In genomic region chr19:2058570-2059421, GRCh38 we compare ENCODE assay signal across 8 cellular contexts. TPM values are rescaled to one million over a fixed set of nuclear protein-coding genes. Genes with fewer than 3 reads are reported as not detected.
A peak's percentile ranks its signal among the peaks of the same experiment; 100 is the strongest.
DNase-seq lines count a peak whose midpoint lies in the region; ATAC-seq and TF ChIP-seq lines count a peak whose summit lies in the region.
"Had no signal": no experiment of that assay in that cellular context is flagged by ENCODE, and none has a peak within 500 bp of the region (broad histone marks: within the 10 kb centered on the region; RNA-seq: fewer than 3 reads in every experiment).

No MANE protein-coding gene starts in this region.

- H3K27me3 ChIP-seq in liver (ENCODE audit: control insufficient read depth in 4 of 4, insufficient read depth in 4 of 4, low read length in 3 of 4) (no peaks in the 10 kb centered on the region), stomach smooth muscle (ENCODE audit: control insufficient read depth in 1 of 2, insufficient read depth in 2 of 2, low read length in 2 of 2) (no peaks in the 10 kb centered on the region)

- no peak for TF ChIP-seq RAD21 in liver (IDR thresholded peaks at IDR 0.05)

- no peak for TF ChIP-seq CTCF in liver (IDR thresholded peaks at IDR 0.05; ENCODE audit: low read depth, low read length, missing input control)

- no peak for ATAC-seq in HG02642 (IDR thresholded peaks at IDR 0.05; ENCODE audit: poor library complexity, unreplicated experiment)

- H3K9me3 ChIP-seq in KOPT-K1 (ENCODE audit: insufficient read depth, low read length, poor library complexity, severe bottlenecking) (no peaks in the 10 kb centered on the region), liver (ENCODE audit: control insufficient read depth in 4 of 4, low read length in 3 of 4) (no peaks in the 10 kb centered on the region), stomach smooth muscle (ENCODE audit: control insufficient read depth in 2 of 2, low read length in 2 of 2) (no peaks in the 10 kb centered on the region)

- peak overlapping the region in 1 of 3 donors; percentile 7 for H3K4me3 ChIP-seq in liver (ENCODE audit: low read depth in 1 of 3, low read length in 3 of 3)
- no peak overlapping the region for H3K4me3 ChIP-seq in stomach smooth muscle (ENCODE audit: low read length in 2 of 2)

- no peaks in the 10 kb centered on the region for H3K27me3 Mint-ChIP-seq in activated naive CD8-positive, alpha-beta T cell treated with anti-CD3 and anti-CD28 coated beads for 36 hours

- peak overlapping the region; percentile 29 for H3K4me3 Mint-ChIP-seq in activated naive CD8-positive, alpha-beta T cell treated with anti-CD3 and anti-CD28 coated beads for 36 hours

- no peak for DNase-seq in activated naive CD8-positive, alpha-beta T cell treated with anti-CD3 and anti-CD28 coated beads for 36 hours
- no peak for DNase-seq in stimulated activated CD4-positive, alpha-beta T cell treated with anti-CD3 and anti-CD28 coated beads, Interleukin-4, amount 100 ng/mL, for 24 hours
- DNase-seq in CD1c-positive myeloid dendritic cell (ENCODE audit: extremely low spot score) = no peak
- DNase-seq: stimulated activated naive CD4-positive, alpha-beta T cell had no signal

- 84% methylated on average over 27 of the region's 27 CpGs for WGBS in liver

- H3K9ac ChIP-seq in liver (ENCODE audit: low read depth in 1 of 2, low read length in 2 of 2) (peak overlapping the region in 1 of 2 donors; percentile 87), stomach smooth muscle (ENCODE audit: low read length in 2 of 2) (no peak overlapping the region)

- H3K27ac Mint-ChIP-seq in activated naive CD8-positive, alpha-beta T cell treated with anti-CD3 and anti-CD28 coated beads for 36 hours = peak overlapping the region; percentile 42

- H3K36me3 ChIP-seq in KOPT-K1 (ENCODE audit: insufficient read depth, low read length) = no peaks in the 10 kb centered on the region
- H3K36me3 ChIP-seq in liver (ENCODE audit: control insufficient read depth in 4 of 4, insufficient read depth in 3 of 4, low read depth in 1 of 4, low read length in 3 of 4) = no peaks in the 10 kb centered on the region
- no peaks in the 10 kb centered on the region for H3K36me3 ChIP-seq in stomach smooth muscle (ENCODE audit: control insufficient read depth in 2 of 2, insufficient read depth in 2 of 2, low read length in 2 of 2)

- H3K27ac ChIP-seq in KOPT-K1 (ENCODE audit: low read depth, low read length, poor library complexity, severe bottlenecking) (peak overlapping the region; percentile 62), liver (ENCODE audit: low read depth in 1 of 2, low read length in 2 of 2) (peak overlapping the region; percentile 89 to 99), stomach smooth muscle (ENCODE audit: low read length) (peak overlapping the region; percentile 98)

- no peaks in the 10 kb centered on the region for H3K36me3 Mint-ChIP-seq in activated naive CD8-positive, alpha-beta T cell treated with anti-CD3 and anti-CD28 coated beads for 36 hours

- H3K4me1 ChIP-seq in liver (ENCODE audit: control insufficient read depth in 4 of 4, insufficient read depth in 4 of 4, low read length in 3 of 4) = peaks cover 11 to 44% (median 26%) of the 10 kb centered on the region in 4 donors
- peaks cover 62% of the 10 kb centered on the region for H3K4me1 ChIP-seq in stomach smooth muscle (ENCODE audit: control insufficient read depth, insufficient read depth, low read length)

- no peaks in the 10 kb centered on the region for H3K9me3 Mint-ChIP-seq in activated naive CD8-positive, alpha-beta T cell treated with anti-CD3 and anti-CD28 coated beads for 36 hours

- H3K4me1 Mint-ChIP-seq in activated naive CD8-positive, alpha-beta T cell treated with anti-CD3 and anti-CD28 coated beads for 36 hours = peaks cover 47% of the 10 kb centered on the region

TF ChIP-seq in liver, 16 proteins besides CTCF, POLR2A, EP300 and RAD21:
- no peak for TF ChIP-seq HNF4A (conservative IDR thresholded peaks at IDR 0.05)
- TF ChIP-seq EGR1 (IDR thresholded peaks at IDR 0.05; ENCODE audit: low read depth in 2 of 2) = no peak
- no peak for TF ChIP-seq NR2F2 (IDR thresholded peaks at IDR 0.05)
- TF ChIP-seq YY1 (IDR thresholded peaks at IDR 0.05) = no peak
- TF ChIP-seq FOXA2 (IDR thresholded peaks at IDR 0.05) = no peak
- no peak for TF ChIP-seq RXRA (IDR thresholded peaks at IDR 0.05)
- TF ChIP-seq MAX (IDR thresholded peaks at IDR 0.05) = no peak
- no peak for TF ChIP-seq SP1 (IDR thresholded peaks at IDR 0.05)
- TF ChIP-seq HNF4G (IDR thresholded peaks at IDR 0.05) = no peak
- no peak for TF ChIP-seq JUND (IDR thresholded peaks at IDR 0.05)
- no peak for TF ChIP-seq TAF1 (conservative IDR thresholded peaks at IDR 0.05)
- no peak for TF ChIP-seq GABPA (IDR thresholded peaks at IDR 0.05 in 1 of 2, conservative IDR thresholded peaks at IDR 0.05 in 1 of 2)
- no peak for TF ChIP-seq REST (IDR thresholded peaks at IDR 0.05)
- no peak for TF ChIP-seq ZBTB33 (IDR thresholded peaks at IDR 0.05)
- no peak for TF ChIP-seq FOXA1 (IDR thresholded peaks at IDR 0.05)
- no peak for TF ChIP-seq ATF3 (IDR thresholded peaks at IDR 0.05)

RNA-seq across cellular contexts. Expression of gene MKNK2, which starts 7.8 kb away (rescaled TPM):
- 100 to 1,000 TPM; 230 to 232 TPM for total RNA-seq in activated naive CD8-positive, alpha-beta T cell treated with anti-CD3 and anti-CD28 coated beads for 36 hours
- 100 to 1,000 TPM in 1 of 2 donors, 10 to 100 TPM in 1; 49.5 to 105 TPM for total RNA-seq in liver
- polyA plus RNA-seq in liver = 10 to 100 TPM; 24.7 to 43.3 TPM

RNA-seq across cellular contexts. Expression of gene MOB3A, which starts 37.3 kb away (rescaled TPM):
- total RNA-seq in activated naive CD8-positive, alpha-beta T cell treated with anti-CD3 and anti-CD28 coated beads for 36 hours = 100 to 1,000 TPM; 147 to 153 TPM
- total RNA-seq in liver = 1 to 10 TPM; 7.9 to 8.7 TPM
- 1 to 10 TPM; 3.4 to 5.2 TPM for polyA plus RNA-seq in liver

RNA-seq across cellular contexts. Expression of gene IZUMO4, which starts 37.9 kb away (rescaled TPM):
- 10 to 100 TPM; 12.4 to 12.6 TPM for total RNA-seq in activated naive CD8-positive, alpha-beta T cell treated with anti-CD3 and anti-CD28 coated beads for 36 hours
- 1 to 10 TPM; 1.2 TPM for total RNA-seq in liver
- polyA plus RNA-seq in liver = 1 to 10 TPM; 1.3 to 1.4 TPM

RNA-seq across cellular contexts. Expression of gene BTBD2, which starts 43.3 kb away (rescaled TPM):
- total RNA-seq in activated naive CD8-positive, alpha-beta T cell treated with anti-CD3 and anti-CD28 coated beads for 36 hours = 10 to 100 TPM; 22.1 to 26.2 TPM
- total RNA-seq in liver = 10 to 100 TPM; 19.5 to 20.9 TPM
- 10 to 100 TPM in 1 of 2 donors, 1 to 10 TPM in 1; 7.4 to 25.1 TPM for polyA plus RNA-seq in liver

Comparison
In these comparisons a context has a peak if more than half of its experiments do, and no peak if none do; other contexts are left out.
1. RNA of gene MOB3A, which starts 37.3 kb away (total RNA-seq): 147 to 153 TPM in activated naive CD8-positive, alpha-beta T cell treated with anti-CD3 and anti-CD28 coated beads for 36 hours; 7.9 to 8.7 TPM in liver; every median in the first group is over 10 times any median in the second.
2. RNA of gene IZUMO4, which starts 37.9 kb away (total RNA-seq): 12.4 to 12.6 TPM in activated naive CD8-positive, alpha-beta T cell treated with anti-CD3 and anti-CD28 coated beads for 36 hours; 1.2 TPM in liver; every median in the first group is over 4 times any median in the second.
3. Peak in every context shown above with its lines, with median percentiles within 50 percentile points of each other: H3K27ac ChIP-seq.